20 cellular contexts compared by ENCODE assay signal in genomic region chr13:76316998-76317527, GRCh38.
"Had no signal": no experiment of that assay in that cellular context is flagged by ENCODE, and none has a peak within 500 bp of the region (broad histone marks: within the 10 kb centered on the region; RNA-seq: fewer than 3 reads in every experiment).

No MANE protein-coding gene starts in this region.

- H3K9me3 ChIP-seq: gastrocnemius medialis, psoas muscle, right lobe of liver, testis, tibial nerve, upper lobe of right lung, vagina had no signal

- H3K9me3 Mint-ChIP-seq: stimulated activated naive B cell treated with anti-CD40 and anti-IgM and Interleukin-4, amounts not matched to agents 10 μg/mL and 1 μg/mL and 100 μg/mL, for 72 hours; stimulated activated naive CD8-positive, alpha-beta T cell treated with anti-CD3 and anti-CD28 coated beads, Interleukin-15, amount 100 ng/mL, for 72 hours had no signal

- H3K4me3 ChIP-seq: gastrocnemius medialis, mucosa of descending colon, psoas muscle, right lobe of liver, testis, tibial nerve, upper lobe of right lung, vagina had no signal

- ATAC-seq: gastrocnemius medialis; left lobe of liver; mucosa of descending colon; naive thymus-derived CD8-positive, alpha-beta T cell; psoas muscle; right lobe of liver; stimulated activated naive B cell treated with anti-CD40 and anti-IgM and Interleukin-4, amounts not matched to agents 10 μg/mL and 1 μg/mL and 100 μg/mL, for 72 hours; stimulated activated naive CD8-positive, alpha-beta T cell treated with anti-CD3 and anti-CD28 coated beads, Interleukin-15, amount 100 ng/mL, for 72 hours; upper lobe of right lung had no signal

- H3K4me1 ChIP-seq: gastrocnemius medialis, psoas muscle, right lobe of liver, testis, tibial nerve, upper lobe of right lung, vagina had no signal

- H3K27me3 ChIP-seq: gastrocnemius medialis, right lobe of liver, testis, tibial nerve, upper lobe of right lung, vagina had no signal

- H3K27me3 Mint-ChIP-seq: stimulated activated naive B cell treated with anti-CD40 and anti-IgM and Interleukin-4, amounts not matched to agents 10 μg/mL and 1 μg/mL and 100 μg/mL, for 72 hours; stimulated activated naive CD8-positive, alpha-beta T cell treated with anti-CD3 and anti-CD28 coated beads, Interleukin-15, amount 100 ng/mL, for 72 hours had no signal

- DNase-seq: effector memory CD4-positive, alpha-beta T cell; gastrocnemius medialis; glutamatergic neuron; islet precursor cell; mammary epithelial cell; mucosa of descending colon; naive thymus-derived CD8-positive, alpha-beta T cell; occipital lobe; psoas muscle; retina; right lobe of liver; stimulated activated CD4-positive, alpha-beta T cell treated with anti-CD3 and anti-CD28 coated beads, Interleukin-2, amount 100 ng/mL, for 24 hours; stimulated activated CD4-positive, alpha-beta T cell treated with anti-CD3 and anti-CD28 coated beads, Interleukin-4, amount 100 ng/mL, for 4 hours; stimulated activated naive B cell treated with anti-CD40 and anti-IgM and Interleukin-4, amounts not matched to agents 10 μg/mL and 1 μg/mL and 100 μg/mL, for 72 hours; stimulated activated naive CD8-positive, alpha-beta T cell treated with anti-CD3 and anti-CD28 coated beads, Interleukin-15, amount 100 ng/mL, for 72 hours; testis; upper lobe of right lung had no signal

- H3K36me3 ChIP-seq: gastrocnemius medialis, right lobe of liver, tibial nerve, upper lobe of right lung, vagina had no signal

- H3K27ac Mint-ChIP-seq: naive thymus-derived CD8-positive, alpha-beta T cell; stimulated activated naive B cell treated with anti-CD40 and anti-IgM and Interleukin-4, amounts not matched to agents 10 μg/mL and 1 μg/mL and 100 μg/mL, for 72 hours; stimulated activated naive CD8-positive, alpha-beta T cell treated with anti-CD3 and anti-CD28 coated beads, Interleukin-15, amount 100 ng/mL, for 72 hours had no signal

- H3K4me3 Mint-ChIP-seq: naive thymus-derived CD8-positive, alpha-beta T cell; stimulated activated naive B cell treated with anti-CD40 and anti-IgM and Interleukin-4, amounts not matched to agents 10 μg/mL and 1 μg/mL and 100 μg/mL, for 72 hours; stimulated activated naive CD8-positive, alpha-beta T cell treated with anti-CD3 and anti-CD28 coated beads, Interleukin-15, amount 100 ng/mL, for 72 hours had no signal

- H3K36me3 Mint-ChIP-seq: naive thymus-derived CD8-positive, alpha-beta T cell; stimulated activated naive B cell treated with anti-CD40 and anti-IgM and Interleukin-4, amounts not matched to agents 10 μg/mL and 1 μg/mL and 100 μg/mL, for 72 hours had no signal

- H3K4me1 Mint-ChIP-seq: naive thymus-derived CD8-positive, alpha-beta T cell; stimulated activated naive B cell treated with anti-CD40 and anti-IgM and Interleukin-4, amounts not matched to agents 10 μg/mL and 1 μg/mL and 100 μg/mL, for 72 hours; stimulated activated naive CD8-positive, alpha-beta T cell treated with anti-CD3 and anti-CD28 coated beads, Interleukin-15, amount 100 ng/mL, for 72 hours had no signal

- H3K27ac ChIP-seq: gastrocnemius medialis, psoas muscle, right lobe of liver, testis, tibial nerve, upper lobe of right lung, vagina had no signal
